ENCODE assay signal across 14 cellular contexts in genomic region chr16:81492307-81492706, GRCh38. TPM values are rescaled to one million over a fixed set of nuclear protein-coding genes. Genes with fewer than 3 reads are reported as not detected.
A peak's percentile ranks its signal among the peaks of the same experiment; 100 is the strongest.
DNase-seq lines count a peak whose midpoint lies in the region; TF ChIP-seq lines count a peak whose summit lies in the region.
"Had no signal": no experiment of that assay in that cellular context is flagged by ENCODE, and none has a peak within 500 bp of the region (broad histone marks: within the 10 kb centered on the region; RNA-seq: fewer than 3 reads in every experiment).

No MANE protein-coding gene starts in this region.

- TF ChIP-seq EP300 in esophagus muscularis mucosa (IDR thresholded peaks at IDR 0.05) = no peak

- intact Hi-C loops in esophagus muscularis mucosa (cut with DNase I) = no loop called here

- 67% methylated on average over 11 of the region's 11 CpGs for WGBS in esophagus muscularis mucosa

- no peaks in the 10 kb centered on the region for H3K36me3 Mint-ChIP-seq in neural crest cell (ENCODE audit: low read depth)
- H3K36me3 Mint-ChIP-seq in activated CD4-positive, alpha-beta T cell treated with anti-CD3 and anti-CD28 coated beads, Interleukin-2, amount 10 ng/mL, durations not matched to agents 7 days and 5 days (ENCODE audit: low read depth) = no peaks in the 10 kb centered on the region
- H3K36me3 Mint-ChIP-seq: activated CD4-positive, alpha-beta memory T cell treated with anti-CD3 and anti-CD28 coated beads for 36 hours had no signal

- no peaks in the 10 kb centered on the region for H3K27me3 ChIP-seq in AG04450 (ENCODE audit: control insufficient read depth, insufficient read depth, low read length)
- H3K27me3 ChIP-seq in esophagus muscularis mucosa = no peaks in the 10 kb centered on the region
- H3K27me3 ChIP-seq: ascending aorta had no signal

- H3K9me3 Mint-ChIP-seq in neural crest cell = no peaks in the 10 kb centered on the region
- no peaks in the 10 kb centered on the region for H3K9me3 Mint-ChIP-seq in activated CD4-positive, alpha-beta T cell treated with anti-CD3 and anti-CD28 coated beads, Interleukin-2, amount 10 ng/mL, durations not matched to agents 7 days and 5 days
- H3K9me3 Mint-ChIP-seq: activated CD4-positive, alpha-beta memory T cell treated with anti-CD3 and anti-CD28 coated beads for 36 hours; naive thymus-derived CD4-positive, alpha-beta T cell had no signal

- H3K4me3 ChIP-seq in AG04450 (ENCODE audit: low read depth, low read length) (no peak overlapping the region), esophagus muscularis mucosa (no peak overlapping the region)
- H3K4me3 ChIP-seq: ascending aorta, SK-N-MC had no signal

- H3K4me1 Mint-ChIP-seq in neural crest cell = peaks cover 44% of the 10 kb centered on the region
- peaks cover 33% of the 10 kb centered on the region for H3K4me1 Mint-ChIP-seq in activated CD4-positive, alpha-beta T cell treated with anti-CD3 and anti-CD28 coated beads, Interleukin-2, amount 10 ng/mL, durations not matched to agents 7 days and 5 days

- TF ChIP-seq CTCF in AG04450 (IDR thresholded peaks at IDR 0.05; ENCODE audit: low read depth, low read length) = no peak
- TF ChIP-seq CTCF in esophagus muscularis mucosa (IDR thresholded peaks at IDR 0.05) = no peak
- no peak for TF ChIP-seq CTCF in neural crest cell (conservative IDR thresholded peaks at IDR 0.05)

- peak overlapping the region; percentile 97 for H3K27ac Mint-ChIP-seq in neural crest cell (ENCODE audit: unreplicated experiment)
- H3K27ac Mint-ChIP-seq in activated CD4-positive, alpha-beta T cell treated with anti-CD3 and anti-CD28 coated beads, Interleukin-2, amount 10 ng/mL, durations not matched to agents 7 days and 5 days = no peak overlapping the region
- H3K27ac Mint-ChIP-seq: activated CD4-positive, alpha-beta memory T cell treated with anti-CD3 and anti-CD28 coated beads for 36 hours had no signal

- CTCF ChIA-PET in AG04450 (lab: Charles Lee) = no interaction called here
- CTCF ChIA-PET in activated CD4-positive, alpha-beta T cell treated with anti-CD3 and anti-CD28 coated beads, Interleukin-2, amount 10 ng/mL, durations not matched to agents 7 days and 5 days (lab: Charles Lee) = no interaction called here

- POLR2A ChIA-PET in AG04450 (lab: Yijun Ruan, JAX) = no interaction called here
- POLR2A ChIA-PET in activated CD4-positive, alpha-beta T cell treated with anti-CD3 and anti-CD28 coated beads, Interleukin-2, amount 10 ng/mL, durations not matched to agents 7 days and 5 days (lab: Charles Lee) = no interaction called here

- H3K4me1 ChIP-seq in esophagus muscularis mucosa = peaks cover 39 to 80% (median 68%) of the 10 kb centered on the region in 4 donors

- H3K4me3 Mint-ChIP-seq in neural crest cell = peak overlapping the region; percentile 28
- no peak overlapping the region for H3K4me3 Mint-ChIP-seq in activated CD4-positive, alpha-beta T cell treated with anti-CD3 and anti-CD28 coated beads, Interleukin-2, amount 10 ng/mL, durations not matched to agents 7 days and 5 days
- H3K4me3 Mint-ChIP-seq: activated CD4-positive, alpha-beta memory T cell treated with anti-CD3 and anti-CD28 coated beads for 36 hours; naive thymus-derived CD4-positive, alpha-beta T cell had no signal

- H3K36me3 ChIP-seq in esophagus muscularis mucosa = no peaks in the 10 kb centered on the region
- H3K36me3 ChIP-seq: ascending aorta had no signal

- TF ChIP-seq POLR2A in esophagus muscularis mucosa (IDR thresholded peaks at IDR 0.05; ENCODE audit: low read depth) = no peak

- H3K27me3 Mint-ChIP-seq in neural crest cell (ENCODE audit: low read depth) = no peaks in the 10 kb centered on the region
- H3K27me3 Mint-ChIP-seq in activated CD4-positive, alpha-beta T cell treated with anti-CD3 and anti-CD28 coated beads, Interleukin-2, amount 10 ng/mL, durations not matched to agents 7 days and 5 days = no peaks in the 10 kb centered on the region
- H3K27me3 Mint-ChIP-seq: activated CD4-positive, alpha-beta memory T cell treated with anti-CD3 and anti-CD28 coated beads for 36 hours; naive thymus-derived CD4-positive, alpha-beta T cell had no signal

- H3K9me3 ChIP-seq in AG04450 (ENCODE audit: control insufficient read depth, insufficient read depth, low read length) (peaks cover under 1% of the 10 kb centered on the region; the same call in 1 of the 2 replicates), esophagus muscularis mucosa (no peaks in the 10 kb centered on the region)
- H3K9me3 ChIP-seq: ascending aorta had no signal

- H3K27ac ChIP-seq in AG04450 (ENCODE audit: low read depth, low read length) (peak overlapping the region; percentile 24), esophagus muscularis mucosa (replicated peaks in 1 of 4) (peak overlapping the region; percentile 23 to 57 (median 56))
- H3K27ac ChIP-seq: ascending aorta, C4-2B, SK-N-MC had no signal

- DNase-seq in AG04450 (ENCODE audit: low read depth, low spot score) (no peak), NCI-H524 treated with DMSO at 0.1 percent for 48 hours (lab: John Stamatoyannopoulos, UW) (peak; percentile 22), esophagus muscularis mucosa (ENCODE audit: extremely low spot score) (no peak), neural crest cell (ENCODE audit: low read depth, low spot score) (peak; percentile 40), foreskin melanocyte (no peak), amniotic stem cell (lab: John Stamatoyannopoulos, UW) (no peak), dedifferentiated amniotic fluid mesenchymal stem cell (ENCODE audit: extremely low spot score) (no peak)
- DNase-seq in activated CD4-positive, alpha-beta T cell treated with anti-CD3 and anti-CD28 coated beads, Interleukin-2, amount 10 ng/mL, durations not matched to agents 7 days and 5 days = no peak
- DNase-seq: activated CD4-positive, alpha-beta memory T cell treated with anti-CD3 and anti-CD28 coated beads for 36 hours; naive thymus-derived CD4-positive, alpha-beta T cell; NCI-H2227 treated with DMSO at 0.1 percent for 48 hours had no signal

RNA-seq across cellular contexts. Expression of gene CMIP, which starts 47.7 kb away (rescaled TPM):
- polyA plus RNA-seq in AG04450 (2011; rRNA removed) = 2.7 and 5.5 TPM in 2 replicates
- polyA minus RNA-seq in AG04450 (2011; rRNA and poly(A)+ RNA removed) = 8.3 and 14.3 TPM in 2 replicates
- 10 to 100 TPM; 14.5 to 24.6 (median 21.0) TPM for total RNA-seq in esophagus muscularis mucosa
- total RNA-seq in neural crest cell = 41.2 and 44.6 TPM in 2 replicates
- 10 to 100 TPM; 44.7 to 46.8 TPM for total RNA-seq in activated CD4-positive, alpha-beta T cell treated with anti-CD3 and anti-CD28 coated beads, Interleukin-2, amount 10 ng/mL, durations not matched to agents 7 days and 5 days

Comparison
In these comparisons a context has a peak if more than half of its experiments do, and no peak if none do; other contexts are left out.
1. DNase-seq: peak in NCI-H524 treated with DMSO at 0.1 percent for 48 hours (single experiment) and neural crest cell (single experiment); none in AG04450 (single experiment), esophagus muscularis mucosa (single experiment), foreskin melanocyte (single experiment), amniotic stem cell (single experiment), activated CD4-positive, alpha-beta T cell treated with anti-CD3 and anti-CD28 coated beads, Interleukin-2, amount 10 ng/mL, durations not matched to agents 7 days and 5 days (single experiment) and dedifferentiated amniotic fluid mesenchymal stem cell (single experiment).